ENCODE assay signal across 26 cellular contexts in genomic region chr10:49465717-49466116, GRCh38.
"Had no signal": no experiment of that assay in that cellular context is flagged by ENCODE, and none has a peak within 500 bp of the region (broad histone marks: within the 10 kb centered on the region; RNA-seq: fewer than 3 reads in every experiment).

No MANE protein-coding gene starts in this region.

- DNase-seq: dermis blood vessel endothelial cell; effector memory CD4-positive, alpha-beta T cell; erythroblast; esophagus squamous epithelium; foreskin melanocyte; glutamatergic neuron; heart right ventricle; hippocampal formation; left cardiac atrium; left lung; naive thymus-derived CD8-positive, alpha-beta T cell; nephron progenitor cell; nucleus accumbens; stimulated activated CD4-positive, alpha-beta T cell treated with anti-CD3 and anti-CD28 coated beads, Interleukin-12 subunit alpha, Interleukin-12 subunit beta, amount 100 ng/mL, for 4 hours; stimulated activated CD4-positive, alpha-beta T cell treated with anti-CD3 and anti-CD28 coated beads, Interleukin-1b, Interleukin-23, amount 100 ng/mL, for 48 hours; stimulated activated CD4-positive, alpha-beta T cell treated with anti-CD3 and anti-CD28 coated beads, Interleukin-4, amount 100 ng/mL, for 1 hour; stimulated activated CD8-positive, alpha-beta memory T cell treated with anti-CD3 and anti-CD28 coated beads, Interleukin-4, amount 100 ng/mL, for 48 hours; stimulated activated naive CD4-positive, alpha-beta T cell; stimulated activated naive CD8-positive, alpha-beta T cell treated with anti-CD3 and anti-CD28 coated beads, Interleukin-15, amount 100 ng/mL, for 72 hours; transverse colon had no signal

- H3K27ac Mint-ChIP-seq: naive thymus-derived CD8-positive, alpha-beta T cell; nephron progenitor cell; stimulated activated naive CD8-positive, alpha-beta T cell treated with anti-CD3 and anti-CD28 coated beads, Interleukin-15, amount 100 ng/mL, for 72 hours had no signal

- H3K9me3 ChIP-seq: esophagus squamous epithelium, prostate gland, right atrium auricular region, suprapubic skin, transverse colon had no signal

- H3K4me3 Mint-ChIP-seq: naive thymus-derived CD8-positive, alpha-beta T cell; nephron progenitor cell; stimulated activated naive CD8-positive, alpha-beta T cell treated with anti-CD3 and anti-CD28 coated beads, Interleukin-15, amount 100 ng/mL, for 72 hours had no signal

- H3K4me1 ChIP-seq: esophagus squamous epithelium, heart right ventricle, left lung, prostate gland, right atrium auricular region, suprapubic skin, transverse colon had no signal

- H3K27me3 ChIP-seq: esophagus squamous epithelium, heart right ventricle, left lung, right atrium auricular region, suprapubic skin, transverse colon had no signal

- H3K27ac ChIP-seq: coronary artery, esophagus squamous epithelium, heart right ventricle, left lung, prostate gland, right atrium auricular region, suprapubic skin, transverse colon had no signal

- H3K4me3 ChIP-seq: coronary artery, esophagus squamous epithelium, heart right ventricle, left lung, prostate gland, right atrium auricular region, smooth muscle cell, suprapubic skin, transverse colon had no signal

- ATAC-seq: heart right ventricle; left cardiac atrium; left lung; naive thymus-derived CD8-positive, alpha-beta T cell; sciatic nerve; stimulated activated naive CD8-positive, alpha-beta T cell treated with anti-CD3 and anti-CD28 coated beads, Interleukin-15, amount 100 ng/mL, for 72 hours had no signal

- H3K4me1 Mint-ChIP-seq: naive thymus-derived CD8-positive, alpha-beta T cell; nephron progenitor cell; stimulated activated naive CD8-positive, alpha-beta T cell treated with anti-CD3 and anti-CD28 coated beads, Interleukin-15, amount 100 ng/mL, for 72 hours had no signal

- H3K27me3 Mint-ChIP-seq: naive thymus-derived CD8-positive, alpha-beta T cell; stimulated activated naive CD8-positive, alpha-beta T cell treated with anti-CD3 and anti-CD28 coated beads, Interleukin-15, amount 100 ng/mL, for 72 hours had no signal
